ENCODE assay signal across 19 cellular contexts in the genomic region with DNA sequence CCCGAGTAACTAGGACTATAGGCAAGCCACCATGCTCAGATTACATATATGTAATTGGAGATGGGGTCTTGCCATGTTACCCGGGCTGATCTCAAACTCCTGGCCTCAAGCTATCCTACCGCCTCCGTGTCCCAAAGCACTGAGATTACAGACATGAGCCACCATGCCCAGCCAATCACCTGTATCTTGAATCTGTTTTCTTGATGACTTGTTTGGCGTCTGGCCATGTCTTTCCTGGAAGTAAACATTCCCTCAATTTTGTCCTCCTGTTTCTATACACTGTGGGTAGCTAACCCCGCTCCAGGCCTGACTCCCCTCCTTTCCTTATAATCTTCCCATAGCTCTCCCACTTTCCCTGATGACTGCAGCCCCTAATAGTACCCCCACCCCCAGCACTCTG.
DNase-seq lines count a peak whose midpoint lies in the region; ATAC-seq, FAIRE-seq and TF ChIP-seq lines count a peak whose summit lies in the region.
"Had no signal": no experiment of that assay in that cellular context is flagged by ENCODE, and none has a peak within 500 bp of the region (broad histone marks: within the 10 kb centered on the region; RNA-seq: fewer than 3 reads in every experiment).

No MANE protein-coding gene starts in this region.

- dilution Hi-C loops in keratinocyte (cut with MboI; ENCODE audit: extremely low pct_ligation_motif_present, low sequenced_read_pairs): no loop called here

- 66 to 68% methylated on average over 6 of the region's 6 CpGs for WGBS in esophagus squamous epithelium, 2 donors

- H4K20me1 ChIP-seq in keratinocyte (ENCODE audit: control insufficient read depth, extremely low read depth, insufficient read depth, low read length): no peaks in the 10 kb centered on the region

- H2AFZ ChIP-seq in keratinocyte (ENCODE audit: control insufficient read depth, low read length): no peak overlapping the region

- POLR2A ChIA-PET in HEK293 (lab: Yijun Ruan, JAX): interaction anchor here (0.5 kb wide), 1 partner anchor 403 kb away, joined by 4 read pairs; no protein-coding TSS in a partner anchor

- H3K27ac ChIP-seq in HEK293 (ENCODE audit: extremely low read depth, low read depth, low read length) (no peak overlapping the region), keratinocyte (ENCODE audit: control insufficient read depth, insufficient read depth, low read length) (no peak overlapping the region), esophagus squamous epithelium (no peak overlapping the region)
- H3K27ac ChIP-seq: A549, HL-60 had no signal

- H3K27me3 ChIP-seq in bronchial epithelial cell (ENCODE audit: control insufficient read depth, insufficient read depth, low read length): no peaks in the 10 kb centered on the region
- H3K27me3 ChIP-seq in keratinocyte (ENCODE audit: control insufficient read depth, extremely low read depth, insufficient read depth, low read length): no peaks in the 10 kb centered on the region
- no peaks in the 10 kb centered on the region for H3K27me3 ChIP-seq in esophagus squamous epithelium

- H3K79me2 ChIP-seq in keratinocyte (ENCODE audit: control insufficient read depth, insufficient read depth, low read length): no peaks in the 10 kb centered on the region

- H3K4me2 ChIP-seq in keratinocyte (ENCODE audit: control insufficient read depth, extremely low read depth, insufficient read depth, low read depth, low read length): no peak overlapping the region
- H3K4me2 ChIP-seq: A549 had no signal

- no peak for ATAC-seq in omental fat pad (ENCODE audit: low FRiP score)
- ATAC-seq: A549; CD8-positive, alpha-beta T cell had no signal

- peak; percentile 42 for DNase-seq in H4 (ENCODE audit: low spot score)
- DNase-seq in bronchial epithelial cell (ENCODE audit: low read depth): peak; percentile 21
- no peak for DNase-seq in keratinocyte (ENCODE audit: low read depth, low spot score)
- no peak for DNase-seq in posterior vena cava (ENCODE audit: low spot score)
- DNase-seq in omental fat pad (ENCODE audit: low spot score): no peak
- DNase-seq in esophagus squamous epithelium (lab: John Stamatoyannopoulos, UW): no peak
- DNase-seq: CD8-positive, alpha-beta T cell; COR-L47; DMS153; DMS79 treated with DMSO at 0.1 percent for 48 hours; EL; HCEC 1CT had no signal

- no peaks in the 10 kb centered on the region for H3K9me1 ChIP-seq in keratinocyte (ENCODE audit: control insufficient read depth, extremely low read depth, insufficient read depth, low read length)

- H3K36me3 ChIP-seq in HEK293 (ENCODE audit: control insufficient read depth in 2 of 2, insufficient read depth in 1 of 2, low read length in 2 of 2): no peaks in the 10 kb centered on the region
- H3K36me3 ChIP-seq in bronchial epithelial cell (ENCODE audit: control insufficient read depth, insufficient read depth, low read length): no peaks in the 10 kb centered on the region
- H3K36me3 ChIP-seq in keratinocyte (ENCODE audit: control insufficient read depth in 2 of 2, extremely low read depth in 1 of 2, insufficient read depth in 2 of 2, low read length in 2 of 2): no peaks in the 10 kb centered on the region
- H3K36me3 ChIP-seq in esophagus squamous epithelium: no peaks in the 10 kb centered on the region

- no peak for TF ChIP-seq POLR2A in esophagus squamous epithelium (IDR thresholded peaks at IDR 0.05)

- TF ChIP-seq CTCF in HEK293 (tag by site-specific recombination; IDR thresholded peaks at IDR 0.05) (no peak), bronchial epithelial cell (IDR thresholded peaks at IDR 0.05; ENCODE audit: insufficient read depth, low read length, severe bottlenecking) (no peak), keratinocyte (optimal IDR thresholded peaks at IDR 0.05 in 1 of 3, IDR thresholded peaks at IDR 0.05 in 1 of 3, conservative IDR thresholded peaks at IDR 0.05 in 1 of 3; ENCODE audit: extremely low read depth in 1 of 3, insufficient read depth in 2 of 3, low read length in 3 of 3) (no peak), omental fat pad (IDR thresholded peaks at IDR 0.05) (no peak), esophagus squamous epithelium (IDR thresholded peaks at IDR 0.05) (no peak)

- FAIRE-seq in bronchial epithelial cell (lab: Jason Lieb, UNC) (no peak), keratinocyte (lab: Jason Lieb, UNC) (peak; percentile 26)
- FAIRE-seq: A549, D721Med, G401.6, GM12891, H1 had no signal

- CTCF ChIA-PET in HEK293 (lab: Yijun Ruan, JAX): interaction anchor here (0.8 to 6.6 kb wide), 3 partner anchors 9 to 947 kb away, joined by 3 to 31 read pairs (median 30); no protein-coding TSS in a partner anchor

- H3K4me3 ChIP-seq in HEK293 (ENCODE audit: low read depth, low read length): no peak overlapping the region
- no peak overlapping the region for H3K4me3 ChIP-seq in bronchial epithelial cell (ENCODE audit: low read depth, low read length)
- H3K4me3 ChIP-seq in keratinocyte (ENCODE audit: control insufficient read depth in 2 of 3, extremely low read depth in 1 of 3, insufficient read depth in 2 of 3, low read depth in 1 of 3, low read length in 3 of 3): no peak overlapping the region
- H3K4me3 ChIP-seq in esophagus squamous epithelium: no peak overlapping the region
- H3K4me3 ChIP-seq: A549 had no signal

- H3K9me3 ChIP-seq in HEK293 (ENCODE audit: control insufficient read depth, insufficient read depth, low read depth, low read length): no peaks in the 10 kb centered on the region
- H3K9me3 ChIP-seq in keratinocyte (ENCODE audit: control insufficient read depth, low read depth, low read length): no peaks in the 10 kb centered on the region
- H3K9me3 ChIP-seq in esophagus squamous epithelium: no peaks in the 10 kb centered on the region

- H3K4me1 ChIP-seq in HEK293 (ENCODE audit: control insufficient read depth, insufficient read depth, low read length) (no peaks in the 10 kb centered on the region), keratinocyte (ENCODE audit: control insufficient read depth, extremely low read depth, insufficient read depth, low read length) (no peaks in the 10 kb centered on the region), esophagus squamous epithelium (no peaks in the 10 kb centered on the region)

- intact Hi-C loops in posterior vena cava (cut with DNase I) (loop anchor here (10.0 kb wide), 2 partner anchors 935 to 945 kb away; no protein-coding TSS in a partner anchor), esophagus squamous epithelium (cut with DNase I) (no loop called here)

- H3K9ac ChIP-seq in keratinocyte (ENCODE audit: control insufficient read depth, extremely low read depth, insufficient read depth, low read length): no peak overlapping the region

TF ChIP-seq in HEK293, 187 proteins besides CTCF, POLR2A, EP300 and RAD21:
- TF ChIP-seq ZNF433 (tag by site-specific recombination; IDR thresholded peaks at IDR 0.05; ENCODE audit: low read depth) (no peak), ZBTB17 (tag by site-specific recombination; IDR thresholded peaks at IDR 0.05) (0 out of 2 replicates have a peak, but pooled peaks have one; percentile 11)

Comparison
In these comparisons a context has a peak if more than half of its experiments do, and no peak if none do; other contexts are left out.
1. DNase-seq: peak in H4 (single experiment) and bronchial epithelial cell (single experiment); none in keratinocyte (single experiment), posterior vena cava (single experiment), omental fat pad (single experiment) and esophagus squamous epithelium (single experiment).